ENCODE assay signal across 8 cellular contexts in genomic region chr3:44976002-44976815, GRCh38. TPM values are rescaled to one million over a fixed set of nuclear protein-coding genes. Genes with fewer than 3 reads are reported as not detected.
DNase-seq lines count a peak whose midpoint lies in the region; ATAC-seq and TF ChIP-seq lines count a peak whose summit lies in the region.

TSS of gene EXOSC7 (plus strand) at chr3:44976244. CDS start at chr3:44976278, 34 bp downstream.
TSS of gene ZDHHC3 (minus strand) at chr3:44976174. CDS start at chr3:44959436, 16,738 bp downstream.

- TF ChIP-seq CTCF in colonic mucosa (IDR thresholded peaks at IDR 0.05) = no peak

- peaks cover 7% of the 10 kb centered on the region for H3K4me1 ChIP-seq in colonic mucosa

- ATAC-seq in GM18907 (IDR thresholded peaks at IDR 0.05; ENCODE audit: unreplicated experiment) (peak; percentile 80), HG03135 (IDR thresholded peaks at IDR 0.05; ENCODE audit: unreplicated experiment) (peak; percentile 77), left colon (peak; percentile 75)

- H3K27me3 ChIP-seq in colonic mucosa = no peaks in the 10 kb centered on the region

- DNase-seq in AG08396 (ENCODE audit: low spot score) (peak; percentile 98), NCI-H524 (lab: John Stamatoyannopoulos, UW) (peak; percentile 44 to 76), colonic mucosa (peak; percentile 89), left colon (peak; percentile 86 to 92)
- peak; percentile 89 for DNase-seq in activated CD4-positive, alpha-beta T cell treated with anti-CD3 and anti-CD28 coated beads for 48 hours
- peak; percentile 75 to 80 for DNase-seq in stimulated activated CD4-positive, alpha-beta T cell treated with anti-CD3 and anti-CD28 coated beads, Interleukin-1b, Interleukin-23, amount 100 ng/mL, for 4 hours (ENCODE audit: low read depth in 2 of 2)

- H3K27ac ChIP-seq in colonic mucosa = peak within 1 kb of the TSS; percentile 81

- peak within 1 kb of the TSS; percentile 87 for H3K4me3 ChIP-seq in colonic mucosa

- H3K9me3 ChIP-seq in colonic mucosa = no peaks in the 10 kb centered on the region

- peak within 1 kb of the TSS; percentile 89 to 96 for H3K9ac ChIP-seq in colonic mucosa (ENCODE audit: low read depth in 2 of 2, low read length in 2 of 2)

- intact Hi-C loops in colonic mucosa (cut with DNase I) = no loop called here
- intact Hi-C loops in left colon (cut with DNase I, micrococcal nuclease) = no loop called here

- no peaks in the 10 kb centered on the region for H3K36me3 ChIP-seq in colonic mucosa

RNA-seq across cellular contexts. Expression of gene EXOSC7, which starts in this region (rescaled TPM):
- 10 to 100 TPM; 24.9 to 35.6 TPM for total RNA-seq in colonic mucosa
- total RNA-seq in left colon = 10 to 100 TPM; 18.9 to 22.2 TPM

RNA-seq across cellular contexts. Expression of gene ZDHHC3, which starts in this region (rescaled TPM):
- total RNA-seq in colonic mucosa (100 to 1,000 TPM; 152 to 162 TPM), left colon (100 to 1,000 TPM; 152 to 171 TPM)

Comparison
In these comparisons a context has a peak if more than half of its experiments do, and no peak if none do; other contexts are left out.
1. Peak in every context shown above with its lines: DNase-seq, ATAC-seq, H3K4me3 ChIP-seq and H3K27ac ChIP-seq.